21 cellular contexts compared by ENCODE assay signal in the genomic region with DNA sequence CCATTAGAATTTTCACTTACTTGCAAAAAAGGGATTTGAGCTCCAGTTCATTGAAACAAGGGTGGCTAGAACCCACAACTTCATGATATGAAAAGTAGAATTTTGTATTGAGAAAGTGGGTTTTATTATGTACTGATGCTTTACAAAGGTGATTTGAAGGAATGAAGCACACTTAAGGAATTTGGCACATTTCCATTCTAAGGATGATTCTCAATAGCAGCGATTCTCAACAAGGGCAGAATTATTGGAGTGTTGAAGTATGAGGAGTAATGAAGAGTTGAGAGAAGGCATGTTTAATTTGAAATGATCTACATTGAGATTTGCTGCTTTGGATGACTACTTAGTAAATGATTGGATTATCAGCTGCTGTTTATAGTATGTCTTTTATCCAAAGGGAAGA.
"Had no signal": no experiment of that assay in that cellular context is flagged by ENCODE, and none has a peak within 500 bp of the region (broad histone marks: within the 10 kb centered on the region; RNA-seq: fewer than 3 reads in every experiment).

No MANE protein-coding gene starts in this region.

- H3K27ac Mint-ChIP-seq: activated CD4-positive, alpha-beta memory T cell treated with anti-CD3 and anti-CD28 coated beads, Interleukin-2, amount 10 ng/mL, durations not matched to agents 7 days and 5 days; activated CD4-positive, alpha-beta T cell treated with anti-CD3 and anti-CD28 coated beads for 36 hours; activated naive CD8-positive, alpha-beta T cell treated with anti-CD3 and anti-CD28 coated beads for 36 hours; activated T-cell treated with anti-CD3 and anti-CD28 coated beads, Interleukin-2, amount 50 U/mL, for 72 hours; naive thymus-derived CD8-positive, alpha-beta T cell; stimulated activated effector memory CD8-positive, alpha-beta T cell treated with anti-CD3 and anti-CD28 coated beads, Interleukin-12 subunit alpha, Interleukin-12 subunit beta, amount 100 ng/mL, for 72 hours; T-cell had no signal

- H3K27ac ChIP-seq: coronary artery, right lobe of liver, tibial artery had no signal

- DNase-seq: activated CD4-positive, alpha-beta memory T cell treated with anti-CD3 and anti-CD28 coated beads, Interleukin-2, amount 10 ng/mL, durations not matched to agents 7 days and 5 days; activated CD4-positive, alpha-beta T cell treated with anti-CD3 and anti-CD28 coated beads for 36 hours; activated CD8-positive, alpha-beta memory T cell treated with anti-CD3 and anti-CD28 coated beads, Interleukin-2, amount 50 U/mL, for 4 hours; activated gamma-delta T cell treated with Interleukin-2 at 50 U/mL for 16 hours; activated naive CD8-positive, alpha-beta T cell treated with anti-CD3 and anti-CD28 coated beads for 36 hours; activated T-cell treated with anti-CD3 and anti-CD28 coated beads, Interleukin-2, amount 50 U/mL, for 72 hours; aorta; caudate nucleus; effector CD4-positive, alpha-beta T cell; hypothalamus; left colon; mucosa of descending colon; naive thymus-derived CD8-positive, alpha-beta T cell; nucleus accumbens; right lobe of liver; T-cell; T1000; tibial artery had no signal

- H3K4me3 Mint-ChIP-seq: activated CD4-positive, alpha-beta memory T cell treated with anti-CD3 and anti-CD28 coated beads, Interleukin-2, amount 10 ng/mL, durations not matched to agents 7 days and 5 days; activated CD4-positive, alpha-beta T cell treated with anti-CD3 and anti-CD28 coated beads for 36 hours; activated naive CD8-positive, alpha-beta T cell treated with anti-CD3 and anti-CD28 coated beads for 36 hours; activated T-cell treated with anti-CD3 and anti-CD28 coated beads, Interleukin-2, amount 50 U/mL, for 72 hours; naive thymus-derived CD8-positive, alpha-beta T cell; stimulated activated effector memory CD8-positive, alpha-beta T cell treated with anti-CD3 and anti-CD28 coated beads, Interleukin-12 subunit alpha, Interleukin-12 subunit beta, amount 100 ng/mL, for 72 hours; T-cell had no signal

- H3K36me3 Mint-ChIP-seq: activated naive CD8-positive, alpha-beta T cell treated with anti-CD3 and anti-CD28 coated beads for 36 hours; naive thymus-derived CD8-positive, alpha-beta T cell; stimulated activated effector memory CD8-positive, alpha-beta T cell treated with anti-CD3 and anti-CD28 coated beads, Interleukin-12 subunit alpha, Interleukin-12 subunit beta, amount 100 ng/mL, for 72 hours; T-cell had no signal

- H3K27me3 ChIP-seq: right lobe of liver, tibial artery had no signal

- H3K36me3 ChIP-seq: right lobe of liver, tibial artery had no signal

- H3K4me1 ChIP-seq: tibial artery had no signal

- H3K9me3 Mint-ChIP-seq: activated CD4-positive, alpha-beta memory T cell treated with anti-CD3 and anti-CD28 coated beads, Interleukin-2, amount 10 ng/mL, durations not matched to agents 7 days and 5 days; activated naive CD8-positive, alpha-beta T cell treated with anti-CD3 and anti-CD28 coated beads for 36 hours; activated T-cell treated with anti-CD3 and anti-CD28 coated beads, Interleukin-2, amount 50 U/mL, for 72 hours; naive thymus-derived CD8-positive, alpha-beta T cell; stimulated activated effector memory CD8-positive, alpha-beta T cell treated with anti-CD3 and anti-CD28 coated beads, Interleukin-12 subunit alpha, Interleukin-12 subunit beta, amount 100 ng/mL, for 72 hours; T-cell had no signal

- H3K4me1 Mint-ChIP-seq: activated CD4-positive, alpha-beta memory T cell treated with anti-CD3 and anti-CD28 coated beads, Interleukin-2, amount 10 ng/mL, durations not matched to agents 7 days and 5 days; activated naive CD8-positive, alpha-beta T cell treated with anti-CD3 and anti-CD28 coated beads for 36 hours; naive thymus-derived CD8-positive, alpha-beta T cell; stimulated activated effector memory CD8-positive, alpha-beta T cell treated with anti-CD3 and anti-CD28 coated beads, Interleukin-12 subunit alpha, Interleukin-12 subunit beta, amount 100 ng/mL, for 72 hours had no signal

- H3K4me3 ChIP-seq: coronary artery, mucosa of descending colon, right lobe of liver, tibial artery had no signal

- H3K9me3 ChIP-seq: mucosa of descending colon, right lobe of liver, tibial artery had no signal

- H3K27me3 Mint-ChIP-seq: activated CD4-positive, alpha-beta T cell treated with anti-CD3 and anti-CD28 coated beads for 36 hours; progenitor cell of endocrine pancreas had no signal
